8 cellular contexts compared by ENCODE assay signal in genomic region chr9:125889524-125890473, GRCh38.
A peak's percentile ranks its signal among the peaks of the same experiment; 100 is the strongest.
DNase-seq lines count a peak whose midpoint lies in the region; ATAC-seq and TF ChIP-seq lines count a peak whose summit lies in the region.

No MANE protein-coding gene starts in this region.

- no peaks in the 10 kb centered on the region for H3F3A ChIP-seq in GM23338 (replicated peaks; ENCODE audit: low read depth)
- no peaks in the 10 kb centered on the region for H3F3A ChIP-seq in OCI-LY1 (ENCODE audit: insufficient read depth, low read length)

- H4K20me1 ChIP-seq in GM23338 (replicated peaks; ENCODE audit: insufficient read depth) (peaks cover 5% of the 10 kb centered on the region; the same call in 1 of the 2 replicates), OCI-LY1 (ENCODE audit: insufficient read depth, low read length) (peaks cover 16% of the 10 kb centered on the region)

- DNase-seq in CD4-positive, alpha-beta T cell, result peak in 9 of 10 experiments; percentile 3 to 47 (median 20)
- DNase-seq in GM23338 (ENCODE audit: low spot score) (peak; percentile 77), fibroblast of pulmonary artery (ENCODE audit: low read depth) (peak; percentile 78), substantia nigra (lab: John Stamatoyannopoulos, UW) (peak in 46 of 49 donors; percentile 12 to 78 (median 50)), SIG-M5 (lab: John Stamatoyannopoulos, UW) (no peak)
- peak; percentile 9 for DNase-seq in activated T-helper 9 cell treated with anti-CD3 and anti-CD28 coated beads, Interleukin-2, amount 50 U/mL, for 16 hours (ENCODE audit: low read depth)
- DNase-seq in naive thymus-derived CD8-positive, alpha-beta T cell, result peak; percentile 25 to 61 (median 43)

- H2AFZ ChIP-seq in GM23338 (no peak overlapping the region), OCI-LY1 (ENCODE audit: low read length) (no peak overlapping the region)

- H3K27me3 ChIP-seq in CD4-positive, alpha-beta T cell (ENCODE audit: control insufficient read depth, insufficient read depth, low read length), result peaks cover 10% of the 10 kb centered on the region
- H3K27me3 ChIP-seq in GM23338 (ENCODE audit: insufficient read depth), result peaks cover 17% of the 10 kb centered on the region; the same call in 1 of the 2 replicates
- H3K27me3 ChIP-seq in OCI-LY1 (ENCODE audit: insufficient read depth, low read length), result no peaks in the 10 kb centered on the region

- CTCF ChIA-PET in CD4-positive, alpha-beta T cell (lab: Charles Lee), result no interaction called here

- ATAC-seq in CD4-positive, alpha-beta T cell (ENCODE audit: poor library complexity), result peak; percentile 84
- ATAC-seq in GM23338, result peak; percentile 74
- ATAC-seq in naive thymus-derived CD8-positive, alpha-beta T cell, result peak; percentile 84 to 90

- H3K4me2 ChIP-seq in GM23338 (peak overlapping the region; percentile 83), OCI-LY1 (ENCODE audit: low read length) (peak overlapping the region; percentile 92)

- H3K36me3 ChIP-seq in GM23338 (ENCODE audit: insufficient read depth) (no peaks in the 10 kb centered on the region), OCI-LY1 (ENCODE audit: insufficient read depth, low read length) (no peaks in the 10 kb centered on the region; the same call in 1 of the 2 replicates)

- POLR2A ChIA-PET in CD4-positive, alpha-beta T cell (lab: Charles Lee), result no interaction called here
- POLR2A ChIA-PET in naive thymus-derived CD8-positive, alpha-beta T cell (lab: Charles Lee), result no interaction called here

- peaks cover 29% of the 10 kb centered on the region for H3K4me1 Mint-ChIP-seq in CD4-positive, alpha-beta T cell (ENCODE audit: low read depth)
- H3K4me1 Mint-ChIP-seq in GM23338, result peaks cover 82% of the 10 kb centered on the region
- peaks cover 4 to 13% (median 7%) of the 10 kb centered on the region in 4 donors for H3K4me1 Mint-ChIP-seq in naive thymus-derived CD8-positive, alpha-beta T cell

- H3K27ac ChIP-seq in CD4-positive, alpha-beta T cell (ENCODE audit: low read depth, low read length), result no peak overlapping the region
- H3K27ac ChIP-seq in GM23338 (ENCODE audit: low read depth) (no peak overlapping the region), OCI-LY1 (ENCODE audit: low read depth, low read length, poor library complexity, severe bottlenecking) (no peak overlapping the region), substantia nigra (ENCODE audit: low read depth, low read length, poor library complexity, severe bottlenecking) (peak overlapping the region; percentile 79)

- H3K9me3 ChIP-seq in CD4-positive, alpha-beta T cell (ENCODE audit: control insufficient read depth, low read length), result no peaks in the 10 kb centered on the region
- H3K9me3 ChIP-seq in OCI-LY1 (ENCODE audit: low read length), result no peaks in the 10 kb centered on the region

- peak overlapping the region; percentile 78 for H3K4me3 Mint-ChIP-seq in CD4-positive, alpha-beta T cell
- H3K4me3 Mint-ChIP-seq in GM23338, result peak overlapping the region; percentile 83
- peak overlapping the region; percentile 72 to 93 (median 84) for H3K4me3 Mint-ChIP-seq in naive thymus-derived CD8-positive, alpha-beta T cell

- H3K27me3 Mint-ChIP-seq in CD4-positive, alpha-beta T cell, result peaks cover 36% of the 10 kb centered on the region
- H3K27me3 Mint-ChIP-seq in GM23338 (ENCODE audit: insufficient read depth, low read depth, poor library complexity), result peaks cover 9% of the 10 kb centered on the region
- peaks cover 5 to 15% (median 12%) of the 10 kb centered on the region in 5 donors for H3K27me3 Mint-ChIP-seq in naive thymus-derived CD8-positive, alpha-beta T cell

- H3K9me2 ChIP-seq in GM23338 (ENCODE audit: insufficient read depth), result no peaks in the 10 kb centered on the region
- H3K9me2 ChIP-seq in OCI-LY1 (ENCODE audit: low read depth, low read length), result no peaks in the 10 kb centered on the region

- H3K79me2 ChIP-seq in GM23338 (replicated peaks; ENCODE audit: insufficient read depth), result peaks cover 80% of the 10 kb centered on the region
- no peaks in the 10 kb centered on the region for H3K79me2 ChIP-seq in OCI-LY1 (ENCODE audit: insufficient read depth, low read length)

- peak overlapping the region; percentile 49; the same call in 1 of the 2 replicates for H3K9ac ChIP-seq in OCI-LY1 (ENCODE audit: low read length)

- H3K36me3 Mint-ChIP-seq in CD4-positive, alpha-beta T cell (ENCODE audit: low read depth), result no peaks in the 10 kb centered on the region
- no peaks in the 10 kb centered on the region for H3K36me3 Mint-ChIP-seq in GM23338 (ENCODE audit: low read depth)
- H3K36me3 Mint-ChIP-seq in naive thymus-derived CD8-positive, alpha-beta T cell, result no peaks in the 10 kb centered on the region

- peak overlapping the region; percentile 58 for H3K4me3 ChIP-seq in GM23338
- peak overlapping the region; percentile 60 for H3K4me3 ChIP-seq in OCI-LY1 (ENCODE audit: low read depth, low read length, poor library complexity, severe bottlenecking)
- peak overlapping the region; percentile 59 for H3K4me3 ChIP-seq in fibroblast of pulmonary artery (replicated peaks; ENCODE audit: low read depth, low read length)

- intact Hi-C loops in CD4-positive, alpha-beta T cell (cut with DNase I, micrococcal nuclease), result loop anchor here in 1 of 2 experiments (5.0 kb wide), 3 partner anchors 37 to 142 kb away; partner anchors contain the start of gene PBX3

- no peak overlapping the region for H3K27ac Mint-ChIP-seq in CD4-positive, alpha-beta T cell
- H3K27ac Mint-ChIP-seq in GM23338, result peak overlapping the region; percentile 75; the same call in 1 of the 2 replicates
- H3K27ac Mint-ChIP-seq in naive thymus-derived CD8-positive, alpha-beta T cell, result peak overlapping the region in 2 of 10 donors; percentile 25 to 51

- H3K4me1 ChIP-seq in GM23338 (ENCODE audit: insufficient read depth), result peaks cover 79% of the 10 kb centered on the region
- H3K4me1 ChIP-seq in OCI-LY1 (ENCODE audit: insufficient read depth, low read length, severe bottlenecking), result peaks cover 13% of the 10 kb centered on the region

- no peaks in the 10 kb centered on the region for H3K9me3 Mint-ChIP-seq in CD4-positive, alpha-beta T cell
- no peaks in the 10 kb centered on the region for H3K9me3 Mint-ChIP-seq in GM23338
- H3K9me3 Mint-ChIP-seq in naive thymus-derived CD8-positive, alpha-beta T cell, result no peaks in the 10 kb centered on the region

- TF ChIP-seq CTCF in CD4-positive, alpha-beta T cell (IDR thresholded peaks at IDR 0.05), result no peak
- no peak for TF ChIP-seq CTCF in GM23338 (conservative IDR thresholded peaks at IDR 0.05; ENCODE audit: low read depth in 2 of 2)
- no peak for TF ChIP-seq CTCF in OCI-LY1 (IDR thresholded peaks at IDR 0.05; ENCODE audit: low read length)
- no peak for TF ChIP-seq CTCF in fibroblast of pulmonary artery (IDR thresholded peaks at IDR 0.05; ENCODE audit: low read length, missing control alignments)

TF ChIP-seq in GM23338, 12 proteins besides CTCF, POLR2A, EP300 and RAD21 (continues in another document):
- TF ChIP-seq REST (IDR thresholded peaks at IDR 0.05; ENCODE audit: unreplicated experiment), result no peak
- TF ChIP-seq, protein P1, sequence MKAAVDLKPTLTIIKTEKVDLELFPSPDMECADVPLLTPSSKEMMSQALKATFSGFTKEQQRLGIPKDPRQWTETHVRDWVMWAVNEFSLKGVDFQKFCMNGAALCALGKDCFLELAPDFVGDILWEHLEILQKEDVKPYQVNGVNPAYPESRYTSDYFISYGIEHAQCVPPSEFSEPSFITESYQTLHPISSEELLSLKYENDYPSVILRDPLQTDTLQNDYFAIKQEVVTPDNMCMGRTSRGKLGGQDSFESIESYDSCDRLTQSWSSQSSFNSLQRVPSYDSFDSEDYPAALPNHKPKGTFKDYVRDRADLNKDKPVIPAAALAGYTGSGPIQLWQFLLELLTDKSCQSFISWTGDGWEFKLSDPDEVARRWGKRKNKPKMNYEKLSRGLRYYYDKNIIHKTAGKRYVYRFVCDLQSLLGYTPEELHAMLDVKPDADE (IDR thresholded peaks at IDR 0.05), result no peak
- TF ChIP-seq EZH2 (IDR thresholded peaks at IDR 0.05; ENCODE audit: low read depth, unreplicated experiment), result no peak
- TF ChIP-seq ZNF331 (CRISPR knock-in tag; IDR thresholded peaks at IDR 0.05; ENCODE audit: low read depth), result no peak
- TF ChIP-seq EZH2phosphoT487 (IDR thresholded peaks at IDR 0.05; ENCODE audit: unreplicated experiment), result no peak
- no peak for TF ChIP-seq STAT1 (IDR thresholded peaks at IDR 0.05; ENCODE audit: unreplicated experiment)
- no peak for TF ChIP-seq CREB1 (CRISPR knock-in tag; IDR thresholded peaks at IDR 0.05; ENCODE audit: low read depth)
- TF ChIP-seq NANOG (IDR thresholded peaks at IDR 0.05; ENCODE audit: borderline replicate concordance), result no peak
- no peak for TF ChIP-seq POLR2AphosphoS5 (IDR thresholded peaks at IDR 0.05; ENCODE audit: low read depth)
- no peak for TF ChIP-seq ZNF114 (CRISPR knock-in tag; IDR thresholded peaks at IDR 0.05)
- TF ChIP-seq JUNB (IDR thresholded peaks at IDR 0.05; ENCODE audit: unreplicated experiment), result no peak
